Comparison of ENCODE assay signal across 8 cellular contexts in the genomic region with DNA sequence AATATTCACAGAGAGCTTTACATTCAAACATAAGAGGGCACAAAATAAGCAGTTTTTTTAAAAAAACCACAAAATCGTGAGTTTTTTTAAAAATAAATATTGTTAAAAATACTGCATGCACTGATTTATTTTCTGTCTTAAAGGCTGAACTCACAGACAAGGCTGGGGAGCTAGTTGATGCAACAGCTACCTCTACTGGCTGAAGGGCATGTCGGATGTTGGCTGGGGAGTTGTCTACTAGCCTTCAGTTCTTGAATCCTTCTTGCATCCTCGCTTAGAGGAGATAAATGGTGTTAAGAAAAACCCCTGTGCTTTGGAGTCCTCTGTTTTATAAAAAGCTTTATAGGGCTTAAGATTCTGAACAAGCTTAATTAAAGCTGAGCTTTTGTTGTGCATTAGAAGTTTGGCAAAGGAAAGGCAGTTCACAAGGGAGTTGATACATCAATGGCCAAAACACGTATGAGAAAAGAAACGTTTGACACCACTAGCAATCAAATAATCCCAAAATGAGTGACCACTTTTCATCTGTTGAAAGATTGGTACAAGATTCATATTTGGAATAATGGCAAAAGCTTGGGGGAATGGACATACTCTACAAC.
A peak's percentile ranks its signal among the peaks of the same experiment; 100 is the strongest.
DNase-seq lines count a peak whose midpoint lies in the region; ATAC-seq and TF ChIP-seq lines count a peak whose summit lies in the region.

No MANE protein-coding gene starts in this region.

- peaks cover 7% of the 10 kb centered on the region for H3K4me1 ChIP-seq in lower lobe of right lung

- H3K36me3 ChIP-seq in lower lobe of right lung: peaks cover 47% of the 10 kb centered on the region

- no peak overlapping the region for H3K27ac ChIP-seq in lower lobe of right lung

- H3K4me3 ChIP-seq in lower lobe of right lung: no peak overlapping the region

- no peaks in the 10 kb centered on the region for H3K9me3 ChIP-seq in lower lobe of right lung

- TF ChIP-seq CTCF in lower lobe of right lung (IDR thresholded peaks at IDR 0.05): peak; percentile 70

- ATAC-seq in lower lobe of right lung: peak; percentile 77 to 87

- DNase-seq in stimulated activated CD4-positive, alpha-beta T cell treated with anti-CD3 and anti-CD28 coated beads, Interleukin-15, amount 100 ng/mL, for 24 hours: peak; percentile 13
- no peak for DNase-seq in stimulated activated CD4-positive, alpha-beta T cell treated with anti-CD3 and anti-CD28 coated beads, Interleukin-4, amount 100 ng/mL, for 4 hours
- DNase-seq in LoVo (ENCODE audit: low spot score): peak; percentile 19
- peak; percentile 50 for DNase-seq in RPMI7951 (ENCODE audit: low read depth)
- DNase-seq in ecto neural progenitor cell (ENCODE audit: low spot score): peak; percentile 62
- DNase-seq in lower lobe of right lung: no peak
- no peak for DNase-seq in GF-D8 (lab: John Stamatoyannopoulos, UW)
- no peak for DNase-seq in activated gamma-delta T cell (lab: John Stamatoyannopoulos, UW)

- H3K27me3 ChIP-seq in lower lobe of right lung (ENCODE audit: low read depth): no peaks in the 10 kb centered on the region

- intact Hi-C loops in lower lobe of right lung (cut with DNase I): loop anchor here (10.0 kb wide), 1 partner anchor 323 kb away; no protein-coding TSS in a partner anchor

Comparison
In these comparisons a context has a peak if more than half of its experiments do, and no peak if none do; other contexts are left out.
1. DNase-seq: peak in stimulated activated CD4-positive, alpha-beta T cell treated with anti-CD3 and anti-CD28 coated beads, Interleukin-15, amount 100 ng/mL, for 24 hours (single experiment), LoVo (single experiment), RPMI7951 (single experiment) and ecto neural progenitor cell (single experiment); none in stimulated activated CD4-positive, alpha-beta T cell treated with anti-CD3 and anti-CD28 coated beads, Interleukin-4, amount 100 ng/mL, for 4 hours (0 of 2), lower lobe of right lung (single experiment), GF-D8 (single experiment) and activated gamma-delta T cell (single experiment).